21 cellular contexts compared by ENCODE assay signal in the genomic region with DNA sequence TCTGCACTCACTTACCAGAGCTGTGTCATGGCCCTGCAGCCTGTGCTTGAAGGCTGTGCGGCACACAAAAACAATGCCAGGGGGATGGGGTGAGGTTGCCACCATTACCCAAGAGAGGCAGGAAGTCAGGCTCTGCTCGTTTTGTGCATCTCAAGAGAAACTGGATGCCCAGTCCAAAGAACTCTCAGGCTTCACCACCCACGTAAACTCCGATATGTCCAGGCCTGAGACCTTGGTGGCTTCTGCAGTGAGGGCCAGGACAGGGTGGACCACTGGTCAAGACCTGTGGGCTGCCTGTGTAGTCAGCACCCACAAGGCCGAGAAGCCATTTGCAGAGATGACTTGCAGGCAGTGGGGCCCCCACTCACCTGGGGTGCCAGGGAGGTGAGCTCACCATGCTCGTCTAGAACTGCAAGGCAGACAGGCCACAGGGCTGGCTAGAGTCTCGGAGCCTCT. TPM values are rescaled to one million over a fixed set of nuclear protein-coding genes. Genes with fewer than 3 reads are reported as not detected.
DNase-seq lines count a peak whose midpoint lies in the region; ATAC-seq, FAIRE-seq and TF ChIP-seq lines count a peak whose summit lies in the region.
"Had no signal": no experiment of that assay in that cellular context is flagged by ENCODE, and none has a peak within 500 bp of the region (broad histone marks: within the 10 kb centered on the region; RNA-seq: fewer than 3 reads in every experiment).

No MANE protein-coding gene starts in this region.

- TF ChIP-seq CTCF in kidney (IDR thresholded peaks at IDR 0.05; ENCODE audit: borderline replicate concordance, extremely low read depth, insufficient read depth): no peak

- H3K9me3 Mint-ChIP-seq in activated naive CD8-positive, alpha-beta T cell treated with anti-CD3 and anti-CD28 coated beads, Interleukin-2, amount 50 U/mL, for 24 hours: no peaks in the 10 kb centered on the region
- H3K9me3 Mint-ChIP-seq in activated naive CD8-positive, alpha-beta T cell treated with anti-CD3 and anti-CD28 coated beads for 36 hours: no peaks in the 10 kb centered on the region

- H3K36me3 Mint-ChIP-seq in activated naive CD8-positive, alpha-beta T cell treated with anti-CD3 and anti-CD28 coated beads, Interleukin-2, amount 50 U/mL, for 24 hours (ENCODE audit: low read depth): no peaks in the 10 kb centered on the region
- H3K36me3 Mint-ChIP-seq in activated naive CD8-positive, alpha-beta T cell treated with anti-CD3 and anti-CD28 coated beads for 36 hours: no peaks in the 10 kb centered on the region

- intact Hi-C loops in kidney (cut with DNase I): no loop called here

- H3K27ac ChIP-seq in kidney (ENCODE audit: low read depth in 2 of 2, low read length in 2 of 2): no peak overlapping the region
- H3K27ac ChIP-seq: A549, C4-2B, KMS-11 had no signal

- H3K36me3 ChIP-seq in kidney (ENCODE audit: control insufficient read depth in 1 of 2, insufficient read depth in 2 of 2, low read length in 2 of 2): no peaks in the 10 kb centered on the region
- H3K36me3 ChIP-seq: MG63 had no signal

- H3K4me3 ChIP-seq in kidney (ENCODE audit: low read length in 2 of 2): no peak overlapping the region
- H3K4me3 ChIP-seq: A549, MG63 had no signal

- H3K4me1 ChIP-seq in kidney (ENCODE audit: control insufficient read depth in 1 of 2, insufficient read depth in 1 of 2, low read depth in 1 of 2, low read length in 2 of 2): no peaks in the 10 kb centered on the region
- H3K4me1 ChIP-seq: A549 had no signal

- no peaks in the 10 kb centered on the region for H3K9me3 ChIP-seq in kidney (ENCODE audit: control insufficient read depth in 1 of 2, low read length in 2 of 2)
- H3K9me3 ChIP-seq: A549, MG63, SK-N-SH had no signal

- no peak for DNase-seq in activated naive CD8-positive, alpha-beta T cell treated with anti-CD3 and anti-CD28 coated beads, Interleukin-2, amount 50 U/mL, for 24 hours
- DNase-seq in activated naive CD8-positive, alpha-beta T cell treated with anti-CD3 and anti-CD28 coated beads for 36 hours: no peak
- DNase-seq in M059J (ENCODE audit: low read depth) (peak; percentile 16), kidney (peak; percentile 54), occipital lobe (lab: John Stamatoyannopoulos, UW) (no peak), DMS79 (lab: John Stamatoyannopoulos, UW) (no peak)
- DNase-seq: NCI-H1092; NCI-H146; NCI-H2029 treated with DMSO at 0.1 percent for 48 hours; NK-92 treated with Interleukin-12 subunit alpha and Interleukin-12 subunit beta, amount 100 ng/mL, for 24 hours; Right ventricle myocardium superior; SK-N-SH had no signal

- peak; percentile 20 for ATAC-seq in activated naive CD8-positive, alpha-beta T cell treated with anti-CD3 and anti-CD28 coated beads, Interleukin-2, amount 50 U/mL, for 24 hours
- no peak for ATAC-seq in HG03097 (IDR thresholded peaks at IDR 0.05; ENCODE audit: low FRiP score, unreplicated experiment)
- ATAC-seq: A549, HepG2 had no signal

- no peak overlapping the region for H3K4me3 Mint-ChIP-seq in activated naive CD8-positive, alpha-beta T cell treated with anti-CD3 and anti-CD28 coated beads, Interleukin-2, amount 50 U/mL, for 24 hours
- H3K4me3 Mint-ChIP-seq in activated naive CD8-positive, alpha-beta T cell treated with anti-CD3 and anti-CD28 coated beads for 36 hours: no peak overlapping the region

- FAIRE-seq in kidney (lab: Jason Lieb, UNC): no peak
- FAIRE-seq: A549, G401.6, HepG2, RCC 7860 had no signal

- H3K27me3 Mint-ChIP-seq in activated naive CD8-positive, alpha-beta T cell treated with anti-CD3 and anti-CD28 coated beads, Interleukin-2, amount 50 U/mL, for 24 hours: no peaks in the 10 kb centered on the region
- H3K27me3 Mint-ChIP-seq in activated naive CD8-positive, alpha-beta T cell treated with anti-CD3 and anti-CD28 coated beads for 36 hours: no peaks in the 10 kb centered on the region

- H3K4me1 Mint-ChIP-seq in activated naive CD8-positive, alpha-beta T cell treated with anti-CD3 and anti-CD28 coated beads, Interleukin-2, amount 50 U/mL, for 24 hours: no peaks in the 10 kb centered on the region
- H3K4me1 Mint-ChIP-seq in activated naive CD8-positive, alpha-beta T cell treated with anti-CD3 and anti-CD28 coated beads for 36 hours: peaks cover 7% of the 10 kb centered on the region

- H3K27ac Mint-ChIP-seq in activated naive CD8-positive, alpha-beta T cell treated with anti-CD3 and anti-CD28 coated beads, Interleukin-2, amount 50 U/mL, for 24 hours: no peak overlapping the region
- H3K27ac Mint-ChIP-seq in activated naive CD8-positive, alpha-beta T cell treated with anti-CD3 and anti-CD28 coated beads for 36 hours: no peak overlapping the region

- no peak overlapping the region for H3K9ac ChIP-seq in kidney (ENCODE audit: low read length in 2 of 2)
- H3K9ac ChIP-seq: KMS-11, SK-N-SH had no signal

RNA-seq across cellular contexts. Expression of a gene that starts 54.7 kb away (rescaled TPM):
- not detected for total RNA-seq in activated naive CD8-positive, alpha-beta T cell treated with anti-CD3 and anti-CD28 coated beads for 36 hours
- total RNA-seq in M059J (2014; rRNA removed; shearing (Covaris generic)): not detected in 2 replicates
- total RNA-seq in kidney: 0.98 TPM
- 0.09 TPM for polyA plus RNA-seq in kidney (ENCODE audit: insufficient read depth, low read depth, low replicate concordance)
- total RNA-seq in occipital lobe: 0.31 TPM
- total RNA-seq: HepG2, NCI-H460 had no signal
- polyA plus RNA-seq: HepG2, SK-N-SH had no signal

Comparison
In these comparisons a context has a peak if more than half of its experiments do, and no peak if none do; other contexts are left out.
1. DNase-seq: peak in M059J (single experiment) and kidney (single experiment); none in activated naive CD8-positive, alpha-beta T cell treated with anti-CD3 and anti-CD28 coated beads, Interleukin-2, amount 50 U/mL, for 24 hours (single experiment), activated naive CD8-positive, alpha-beta T cell treated with anti-CD3 and anti-CD28 coated beads for 36 hours (single experiment), occipital lobe (single experiment) and DMS79 (single experiment).